19 cellular contexts compared by ENCODE assay signal in the genomic region with DNA sequence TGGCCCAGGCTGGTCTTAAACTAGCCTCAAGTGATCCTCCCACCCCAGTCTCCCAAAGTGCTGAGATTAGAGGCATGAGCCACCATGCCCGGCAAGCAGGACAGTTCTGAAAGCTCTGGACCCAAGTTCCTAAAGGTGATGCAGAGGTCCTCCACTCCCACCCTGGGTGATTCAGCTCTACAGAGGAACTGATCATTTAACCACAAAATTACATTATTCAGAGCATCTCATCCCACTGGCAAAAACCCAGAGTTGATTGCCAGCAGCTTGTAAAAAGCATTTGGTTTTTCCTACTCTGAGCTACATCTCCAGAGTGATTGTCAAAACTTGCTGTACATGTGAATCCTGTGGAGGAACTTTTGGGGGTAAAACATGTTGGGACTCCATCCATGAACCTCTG.
A peak's percentile ranks its signal among the peaks of the same experiment; 100 is the strongest.
DNase-seq lines count a peak whose midpoint lies in the region; ATAC-seq and TF ChIP-seq lines count a peak whose summit lies in the region.
"Had no signal": no experiment of that assay in that cellular context is flagged by ENCODE, and none has a peak within 500 bp of the region (broad histone marks: within the 10 kb centered on the region; RNA-seq: fewer than 3 reads in every experiment).

No MANE protein-coding gene starts in this region.

- H3K4me1 ChIP-seq in fibroblast of lung (ENCODE audit: control insufficient read depth, extremely low read depth, insufficient read depth, low read length) = peaks cover 4% of the 10 kb centered on the region
- H3K4me1 ChIP-seq: HAP-1, sigmoid colon had no signal

- no peak overlapping the region for H3K4me3 ChIP-seq in AG09309 (ENCODE audit: control insufficient read depth, low read depth, low read length)
- H3K4me3 ChIP-seq in fibroblast of lung (replicated peaks in 1 of 4; ENCODE audit: control extremely low read depth in 1 of 4, insufficient read depth in 1 of 4, low read depth in 3 of 4, low read length in 4 of 4) = no peak overlapping the region
- H3K4me3 ChIP-seq: BLaER1 treated with 17β-estradiol and CSF1 and Interleukin-3, amounts not matched to agents 10 nM and 100 nM; HAP-1; sigmoid colon had no signal

- TF ChIP-seq CTCF in AG09309 (IDR thresholded peaks at IDR 0.05; ENCODE audit: control insufficient read depth, insufficient read depth, low read depth, low read length, missing control alignments) (no peak), fibroblast of lung (conservative IDR thresholded peaks at IDR 0.05 in 1 of 2, IDR thresholded peaks at IDR 0.05 in 1 of 2; ENCODE audit: low read depth in 1 of 2, low read length in 2 of 2) (no peak)

- peaks cover 2% of the 10 kb centered on the region for H3K36me3 ChIP-seq in fibroblast of lung (ENCODE audit: control insufficient read depth, insufficient read depth, low read length)

- H2AFZ ChIP-seq in fibroblast of lung (ENCODE audit: low read length) = no peak overlapping the region

- no peaks in the 10 kb centered on the region for H3K9me3 ChIP-seq in fibroblast of lung (ENCODE audit: control insufficient read depth, insufficient read depth, low read depth, low read length)
- H3K9me3 ChIP-seq: HAP-1, sigmoid colon had no signal

- ATAC-seq in HG03095 (IDR thresholded peaks at IDR 0.05; ENCODE audit: unreplicated experiment) (no peak), HG02763 (IDR thresholded peaks at IDR 0.05; ENCODE audit: unreplicated experiment) (no peak)
- ATAC-seq: stimulated activated effector memory CD8-positive, alpha-beta T cell treated with anti-CD3 and anti-CD28 coated beads, Interleukin-12 subunit alpha, Interleukin-12 subunit beta, amount 100 ng/mL, for 72 hours had no signal

- peak; percentile 23 for DNase-seq in AG09309 (ENCODE audit: low read depth)
- peak; percentile 60 for DNase-seq in GM04503 (ENCODE audit: low read depth)
- peak; percentile 38 for DNase-seq in RKO (ENCODE audit: low spot score)
- DNase-seq in fibroblast of lung (ENCODE audit: low read depth in 2 of 2) = peak; percentile 24 to 55
- no peak for DNase-seq in activated CD8-positive, alpha-beta memory T cell treated with anti-CD3 and anti-CD28 coated beads, Interleukin-2, amount 50 U/mL, for 48 hours
- no peak for DNase-seq in cerebellar nuclear complex (lab: John Stamatoyannopoulos, UW)
- DNase-seq: activated B cell treated with CpG ODN at 0.5 μM for 24 hours; activated naive CD4-positive, alpha-beta T cell treated with anti-CD3 and anti-CD28 coated beads for 36 hours; DND-41; islet precursor cell; midbrain; NCI-H1694; NCI-H510A; sigmoid colon had no signal

- no peak overlapping the region for H3K4me2 ChIP-seq in fibroblast of lung (ENCODE audit: extremely low read depth, insufficient read depth, low read length)

- H3K9ac ChIP-seq in fibroblast of lung (ENCODE audit: insufficient read depth, low read length) = no peak overlapping the region
- H3K9ac ChIP-seq: BLaER1 treated with 17β-estradiol and CSF1 and Interleukin-3, amounts not matched to agents 10 nM and 100 nM had no signal

- no peaks in the 10 kb centered on the region for H3K79me2 ChIP-seq in fibroblast of lung (ENCODE audit: control insufficient read depth, insufficient read depth, low read length)

- no peak overlapping the region for H3K27ac ChIP-seq in fibroblast of lung (ENCODE audit: insufficient read depth, low read length)
- H3K27ac ChIP-seq: BLaER1 treated with 17β-estradiol and CSF1 and Interleukin-3, amounts not matched to agents 10 nM and 100 nM; sigmoid colon had no signal

- no peaks in the 10 kb centered on the region for H4K20me1 ChIP-seq in fibroblast of lung (ENCODE audit: control insufficient read depth, extremely low read depth, insufficient read depth, low read length)

- H3K27me3 ChIP-seq in fibroblast of lung (ENCODE audit: control insufficient read depth, insufficient read depth, low read length) = no peaks in the 10 kb centered on the region
- H3K27me3 ChIP-seq: BLaER1 treated with 17β-estradiol and CSF1 and Interleukin-3, amounts not matched to agents 10 nM and 100 nM; sigmoid colon had no signal

Comparison
In these comparisons a context has a peak if more than half of its experiments do, and no peak if none do; other contexts are left out.
1. DNase-seq: peak in AG09309 (single experiment), GM04503 (single experiment), RKO (single experiment) and fibroblast of lung (2 of 2); none in activated CD8-positive, alpha-beta memory T cell treated with anti-CD3 and anti-CD28 coated beads, Interleukin-2, amount 50 U/mL, for 48 hours (single experiment) and cerebellar nuclear complex (0 of 2).